Comparison of ENCODE assay signal across 1 cellular context in genomic region chr12:9943244-9943643, GRCh38.
TF ChIP-seq lines count a peak whose summit lies in the region.

No MANE protein-coding gene starts in this region.

TF ChIP-seq in neural cell, 6 proteins besides CTCF, POLR2A, EP300 and RAD21:
- TF ChIP-seq REST (IDR thresholded peaks at IDR 0.05; ENCODE audit: borderline replicate concordance) (no peak), POLR2AphosphoS5 (IDR thresholded peaks at IDR 0.05) (no peak), MXI1 (conservative IDR thresholded peaks at IDR 0.05; ENCODE audit: poor library complexity, severe bottlenecking) (no peak), TAF1 (IDR thresholded peaks at IDR 0.05; ENCODE audit: low read depth) (no peak)
